In the genomic region with DNA sequence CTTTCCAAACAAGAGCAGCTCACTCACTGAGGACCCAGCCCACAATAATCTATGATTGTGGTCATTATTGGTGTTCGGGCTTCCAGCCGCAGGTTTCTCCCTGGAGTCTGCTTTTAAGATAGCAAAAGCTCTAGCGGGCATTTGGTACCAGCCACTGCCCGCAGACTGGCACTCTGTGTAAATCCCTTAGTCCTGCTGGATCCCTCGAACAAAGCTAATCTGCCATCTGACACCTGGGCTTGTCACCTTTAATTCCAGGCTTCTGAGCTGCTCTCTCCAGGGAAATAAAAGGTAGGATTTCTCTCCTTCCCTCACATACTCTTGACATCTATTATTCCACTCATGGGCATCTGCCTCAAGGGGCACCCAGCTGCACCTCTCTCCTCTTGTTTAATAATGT, we compare ENCODE assay signal across 16 cellular contexts.
DNase-seq lines count a peak whose midpoint lies in the region; FAIRE-seq and TF ChIP-seq lines count a peak whose summit lies in the region.
"Had no signal": no experiment of that assay in that cellular context is flagged by ENCODE, and none has a peak within 500 bp of the region (broad histone marks: within the 10 kb centered on the region; RNA-seq: fewer than 3 reads in every experiment).

No MANE protein-coding gene starts in this region.

- peak; percentile 32 for DNase-seq in NCI-H2107 treated with DMSO at 0.1 percent for 48 hours (lab: John Stamatoyannopoulos, UW; ENCODE audit: unreplicated experiment)
- no peak for DNase-seq in NCI-H2107 (lab: John Stamatoyannopoulos, UW)
- DNase-seq in D721Med (ENCODE audit: insufficient read length, low spot score) = peak; percentile 50
- peak; percentile 37 to 82 for DNase-seq in NCI-H524 (lab: John Stamatoyannopoulos, UW)
- peak; percentile 38 for DNase-seq in cerebellum (ENCODE audit: low spot score)
- no peak for DNase-seq in DMS79 (lab: John Stamatoyannopoulos, UW)
- no peak for DNase-seq in NCI-H187 treated with DMSO at 0.1 percent for 48 hours (lab: John Stamatoyannopoulos, UW)
- DNase-seq in posterior vena cava (ENCODE audit: low spot score) = no peak
- DNase-seq: AML-193; Caco-2; CD8-positive, alpha-beta memory T cell; DMS 273 treated with DMSO at 0.1 percent for 48 hours; GOT3; H9 had no signal

- TF ChIP-seq CTCF in D721Med (IDR thresholded peaks at IDR 0.05; ENCODE audit: insufficient read depth, missing control alignments) = no peak

- intact Hi-C loops in posterior vena cava (cut with DNase I) = no loop called here

- peak; percentile 72 for FAIRE-seq in D721Med (lab: Jason Lieb, UNC)
- FAIRE-seq: G401.6, GM12892 had no signal

Comparison
In these comparisons a context has a peak if more than half of its experiments do, and no peak if none do; other contexts are left out.
1. DNase-seq: peak in NCI-H2107 treated with DMSO at 0.1 percent for 48 hours (single experiment), D721Med (single experiment), NCI-H524 (2 of 2) and cerebellum (single experiment); none in NCI-H2107 (single experiment), DMS79 (single experiment), NCI-H187 treated with DMSO at 0.1 percent for 48 hours (single experiment) and posterior vena cava (single experiment).